ENCODE assay signal across 16 cellular contexts in the genomic region with DNA sequence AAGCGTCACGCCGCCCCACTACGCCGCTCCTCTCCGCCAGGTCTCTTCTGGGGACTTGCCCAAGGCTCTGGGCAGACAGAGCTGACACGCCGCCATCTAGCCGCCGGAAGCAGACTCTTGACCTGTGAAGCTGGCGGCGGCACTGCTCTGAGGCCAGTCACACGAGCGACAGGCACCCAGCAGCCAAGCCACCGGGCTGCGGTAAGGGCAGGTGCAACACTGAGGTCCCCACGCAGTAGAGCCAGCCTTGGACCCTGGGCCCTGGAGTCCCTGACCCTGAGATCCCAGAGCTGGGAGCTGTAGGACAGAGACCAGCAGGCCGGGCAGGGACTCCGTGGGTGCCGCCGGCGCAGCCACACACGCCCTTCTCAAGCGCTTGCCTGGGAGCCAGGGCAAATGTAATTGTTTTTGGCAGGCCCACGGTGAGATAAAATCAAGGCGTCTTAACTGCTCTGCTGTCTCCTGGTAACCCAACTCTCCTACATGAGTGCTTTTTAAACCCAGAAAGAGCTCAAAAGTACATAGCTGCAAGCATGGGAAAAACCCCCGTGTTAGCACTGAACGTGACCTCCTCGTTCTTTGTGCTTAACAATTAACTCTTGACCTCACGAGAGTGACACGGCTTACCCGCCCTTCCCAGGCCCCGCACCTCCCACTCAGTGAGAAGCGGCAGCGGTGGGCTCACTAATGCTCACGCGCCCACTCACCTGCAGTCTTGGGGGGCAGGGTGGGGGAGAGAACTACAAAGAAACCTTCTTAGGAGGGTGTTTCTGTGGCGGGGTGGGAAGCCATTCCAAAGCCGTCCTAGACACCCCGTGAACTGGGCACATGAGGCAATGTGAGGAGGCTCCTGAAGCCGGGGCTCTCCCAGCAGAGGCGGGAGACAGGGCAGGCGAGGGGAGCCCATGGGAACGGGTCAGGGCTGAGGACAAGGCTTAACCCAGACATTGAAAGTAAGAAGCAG. TPM values are rescaled to one million over a fixed set of nuclear protein-coding genes. Genes with fewer than 3 reads are reported as not detected.
DNase-seq lines count a peak whose midpoint lies in the region; ATAC-seq and TF ChIP-seq lines count a peak whose summit lies in the region.
"Had no signal": no experiment of that assay in that cellular context is flagged by ENCODE, and none has a peak within 500 bp of the region (broad histone marks: within the 10 kb centered on the region; RNA-seq: fewer than 3 reads in every experiment).

No MANE protein-coding gene starts in this region.

- H3K4me3 Mint-ChIP-seq in mesothelial cell of epicardium: peak overlapping the region; percentile 29
- no peak overlapping the region for H3K4me3 Mint-ChIP-seq in CD8-positive, alpha-beta T cell
- H3K4me3 Mint-ChIP-seq: activated naive CD4-positive, alpha-beta T cell treated with anti-CD3 and anti-CD28 coated beads, Interleukin-2, amount 10 ng/mL, durations not matched to agents 7 days and 5 days had no signal

- H3K9me3 ChIP-seq in thyroid gland: no peaks in the 10 kb centered on the region
- H3K9me3 ChIP-seq in CD8-positive, alpha-beta T cell (ENCODE audit: low read length): no peaks in the 10 kb centered on the region

- H3K9me3 Mint-ChIP-seq in mesothelial cell of epicardium: peaks cover 8% of the 10 kb centered on the region
- no peaks in the 10 kb centered on the region for H3K9me3 Mint-ChIP-seq in CD8-positive, alpha-beta T cell
- H3K9me3 Mint-ChIP-seq: activated naive CD4-positive, alpha-beta T cell treated with anti-CD3 and anti-CD28 coated beads, Interleukin-2, amount 10 ng/mL, durations not matched to agents 7 days and 5 days had no signal

- POLR2A ChIA-PET in CD8-positive, alpha-beta T cell (lab: Charles Lee): no interaction called here

- H3K27ac ChIP-seq in thyroid gland: peak overlapping the region; percentile 38 to 90 (median 88)
- H3K27ac ChIP-seq in CD8-positive, alpha-beta T cell (ENCODE audit: low read depth, low read length): no peak overlapping the region

- TF ChIP-seq CTCF in mesothelial cell of epicardium (IDR thresholded peaks at IDR 0.05; ENCODE audit: unreplicated experiment) (no peak), thyroid gland (IDR thresholded peaks at IDR 0.05) (no peak)
- TF ChIP-seq CTCF in CD8-positive, alpha-beta T cell (IDR thresholded peaks at IDR 0.05): no peak

- no peaks in the 10 kb centered on the region for H3K27me3 Mint-ChIP-seq in mesothelial cell of epicardium (ENCODE audit: low read depth)
- no peaks in the 10 kb centered on the region for H3K27me3 Mint-ChIP-seq in CD8-positive, alpha-beta T cell (ENCODE audit: low read depth)
- H3K27me3 Mint-ChIP-seq: activated naive CD4-positive, alpha-beta T cell treated with anti-CD3 and anti-CD28 coated beads, Interleukin-2, amount 10 ng/mL, durations not matched to agents 7 days and 5 days had no signal

- ATAC-seq in CD8-positive, alpha-beta T cell: no peak

- no peak overlapping the region for H3K4me3 ChIP-seq in thyroid gland (replicated peaks in 1 of 3)
- no peak overlapping the region for H3K4me3 ChIP-seq in CD8-positive, alpha-beta T cell (ENCODE audit: low read depth, low read length)

- H3K4me1 ChIP-seq in thyroid gland: peaks cover 48 to 59% of the 10 kb centered on the region in 2 donors
- H3K4me1 ChIP-seq in CD8-positive, alpha-beta T cell (ENCODE audit: insufficient read depth, low read length): no peaks in the 10 kb centered on the region

- H3K36me3 ChIP-seq in thyroid gland: peaks cover 17 to 18% of the 10 kb centered on the region in 2 donors
- no peaks in the 10 kb centered on the region for H3K36me3 ChIP-seq in CD8-positive, alpha-beta T cell (ENCODE audit: insufficient read depth, low read length)

- DNase-seq in DMS 273 (lab: John Stamatoyannopoulos, UW; ENCODE audit: unreplicated experiment) (peak; percentile 46), DMS 273 treated with DMSO at 0.1 percent for 48 hours (lab: John Stamatoyannopoulos, UW) (no peak), erythroblast (lab: John Stamatoyannopoulos, UW) (peak; percentile 9 to 48), mesothelial cell of epicardium (ENCODE audit: low spot score in 2 of 2, unreplicated experiment in 2 of 2) (no peak), thyroid gland (peak; percentile 77 to 79), iPS-NIHi11 (ENCODE audit: low spot score) (no peak), NCI-H526 treated with DMSO at 0.1 percent for 48 hours (lab: John Stamatoyannopoulos, UW) (no peak)
- no peak for DNase-seq in CD8-positive, alpha-beta T cell
- DNase-seq: 8988T; activated CD8-positive, alpha-beta memory T cell treated with anti-CD3 and anti-CD28 coated beads for 24 hours; activated naive CD4-positive, alpha-beta T cell treated with anti-CD3 and anti-CD28 coated beads, Interleukin-2, amount 10 ng/mL, durations not matched to agents 7 days and 5 days; DMS153; KBM-7; NCI-H2081; stimulated activated CD4-positive, alpha-beta T cell treated with anti-CD3 and anti-CD28 coated beads, Interleukin-4, amount 100 ng/mL, for 4 hours; T-helper 2 cell had no signal

- CTCF ChIA-PET in CD8-positive, alpha-beta T cell (lab: Charles Lee): interaction anchor here (3.2 kb wide), 1 partner anchor 103 kb away, joined by 9 read pairs; no protein-coding TSS in a partner anchor

- no peaks in the 10 kb centered on the region for H3K27me3 ChIP-seq in thyroid gland
- H3K27me3 ChIP-seq in CD8-positive, alpha-beta T cell (ENCODE audit: insufficient read depth, low read length): no peaks in the 10 kb centered on the region

- TF ChIP-seq POLR2A in erythroblast (IDR thresholded peaks at IDR 0.05; ENCODE audit: low read length) (no peak), thyroid gland (IDR thresholded peaks at IDR 0.05) (peak in 1 of 2 donors; percentile 18)

- peaks cover 37% of the 10 kb centered on the region for H3K4me1 Mint-ChIP-seq in mesothelial cell of epicardium
- H3K4me1 Mint-ChIP-seq in CD8-positive, alpha-beta T cell (ENCODE audit: low read depth): no peaks in the 10 kb centered on the region
- H3K4me1 Mint-ChIP-seq: activated naive CD4-positive, alpha-beta T cell treated with anti-CD3 and anti-CD28 coated beads, Interleukin-2, amount 10 ng/mL, durations not matched to agents 7 days and 5 days had no signal

- peak overlapping the region; percentile 56 for H3K27ac Mint-ChIP-seq in mesothelial cell of epicardium
- H3K27ac Mint-ChIP-seq in CD8-positive, alpha-beta T cell: no peak overlapping the region
- H3K27ac Mint-ChIP-seq: activated naive CD4-positive, alpha-beta T cell treated with anti-CD3 and anti-CD28 coated beads, Interleukin-2, amount 10 ng/mL, durations not matched to agents 7 days and 5 days had no signal

- intact Hi-C loops in thyroid gland (cut with DNase I): no loop called here
- intact Hi-C loops in CD8-positive, alpha-beta T cell (cut with DNase I, micrococcal nuclease): no loop called here

- 46% methylated on average over 18 to 23 of the region's 44 CpGs for WGBS in thyroid gland, 2 donors

- H3K36me3 Mint-ChIP-seq in mesothelial cell of epicardium: peaks cover 30% of the 10 kb centered on the region
- H3K36me3 Mint-ChIP-seq in CD8-positive, alpha-beta T cell: peaks cover 25% of the 10 kb centered on the region
- H3K36me3 Mint-ChIP-seq: activated naive CD4-positive, alpha-beta T cell treated with anti-CD3 and anti-CD28 coated beads, Interleukin-2, amount 10 ng/mL, durations not matched to agents 7 days and 5 days had no signal

RNA-seq across cellular contexts. Expression of gene GPER1, which starts 8.5 kb away (rescaled TPM):
- total RNA-seq in mesothelial cell of epicardium (2.1 to 2.6 TPM (median 2.4 TPM) in 3 replicates), thyroid gland (10 to 100 TPM; 12.5 to 29.2 (median 21.2) TPM)
- under 1 TPM in 1 of 2 experiments, not detected in 1; 0.11 TPM for total RNA-seq in CD8-positive, alpha-beta T cell

RNA-seq across cellular contexts. Expression of gene GPR146, which starts 52.1 kb away (rescaled TPM):
- total RNA-seq in mesothelial cell of epicardium (1.0 to 1.6 TPM (median 1.0 TPM) in 3 replicates), thyroid gland (10 to 100 TPM in 3 of 4 donors, 1 to 10 TPM in 1; 8.7 to 49.4 (median 32.7) TPM)
- 1 to 10 TPM; 4.4 to 5.0 TPM for total RNA-seq in CD8-positive, alpha-beta T cell

Comparison
In these comparisons a context has a peak if more than half of its experiments do, and no peak if none do; other contexts are left out.
1. DNase-seq: peak in DMS 273 (single experiment), erythroblast (2 of 2) and thyroid gland (2 of 2); none in DMS 273 treated with DMSO at 0.1 percent for 48 hours (single experiment), mesothelial cell of epicardium (0 of 2), iPS-NIHi11 (single experiment), NCI-H526 treated with DMSO at 0.1 percent for 48 hours (single experiment) and CD8-positive, alpha-beta T cell (0 of 7).